In the genomic region with DNA sequence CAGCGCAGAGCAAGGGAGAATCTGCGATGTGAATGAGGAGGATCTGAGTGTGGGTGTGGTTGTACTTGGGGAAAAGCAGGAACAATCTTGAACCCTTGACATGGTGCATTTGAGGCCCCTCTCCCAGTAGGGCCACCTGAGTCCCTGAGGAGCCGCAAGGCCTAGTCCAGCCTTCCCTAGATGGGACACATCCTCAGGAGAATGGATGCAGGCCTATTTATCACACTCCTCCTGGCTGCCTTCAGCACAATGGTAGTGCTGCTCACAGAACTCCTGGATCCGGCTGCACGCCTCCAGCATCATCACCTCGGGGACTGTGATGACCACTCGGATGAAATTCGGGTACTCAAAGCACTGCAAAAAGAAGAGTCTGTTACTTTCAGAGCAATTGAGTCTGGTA, we compare ENCODE assay signal across 1 cellular context.
TF ChIP-seq lines count a peak whose summit lies in the region.

No MANE protein-coding gene starts in this region.

TF ChIP-seq in liver, 16 proteins besides CTCF, POLR2A, EP300 and RAD21 (continued from another document):
- TF ChIP-seq, protein P1, sequence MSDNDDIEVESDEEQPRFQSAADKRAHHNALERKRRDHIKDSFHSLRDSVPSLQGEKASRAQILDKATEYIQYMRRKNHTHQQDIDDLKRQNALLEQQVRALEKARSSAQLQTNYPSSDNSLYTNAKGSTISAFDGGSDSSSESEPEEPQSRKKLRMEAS (IDR thresholded peaks at IDR 0.05): no peak
- TF ChIP-seq, protein P2, sequence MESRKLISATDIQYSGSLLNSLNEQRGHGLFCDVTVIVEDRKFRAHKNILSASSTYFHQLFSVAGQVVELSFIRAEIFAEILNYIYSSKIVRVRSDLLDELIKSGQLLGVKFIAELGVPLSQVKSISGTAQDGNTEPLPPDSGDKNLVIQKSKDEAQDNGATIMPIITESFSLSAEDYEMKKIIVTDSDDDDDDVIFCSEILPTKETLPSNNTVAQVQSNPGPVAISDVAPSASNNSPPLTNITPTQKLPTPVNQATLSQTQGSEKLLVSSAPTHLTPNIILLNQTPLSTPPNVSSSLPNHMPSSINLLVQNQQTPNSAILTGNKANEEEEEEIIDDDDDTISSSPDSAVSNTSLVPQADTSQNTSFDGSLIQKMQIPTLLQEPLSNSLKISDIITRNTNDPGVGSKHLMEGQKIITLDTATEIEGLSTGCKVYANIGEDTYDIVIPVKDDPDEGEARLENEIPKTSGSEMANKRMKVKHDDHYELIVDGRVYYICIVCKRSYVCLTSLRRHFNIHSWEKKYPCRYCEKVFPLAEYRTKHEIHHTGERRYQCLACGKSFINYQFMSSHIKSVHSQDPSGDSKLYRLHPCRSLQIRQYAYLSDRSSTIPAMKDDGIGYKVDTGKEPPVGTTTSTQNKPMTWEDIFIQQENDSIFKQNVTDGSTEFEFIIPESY (IDR thresholded peaks at IDR 0.05): no peak
- TF ChIP-seq NR2F2 (IDR thresholded peaks at IDR 0.05) (no peak), JUND (IDR thresholded peaks at IDR 0.05) (no peak), YY1 (IDR thresholded peaks at IDR 0.05) (no peak), FOXA2 (IDR thresholded peaks at IDR 0.05) (no peak), EGR1 (IDR thresholded peaks at IDR 0.05; ENCODE audit: low read depth in 2 of 2) (no peak), GABPA (IDR thresholded peaks at IDR 0.05 in 1 of 2, conservative IDR thresholded peaks at IDR 0.05 in 1 of 2) (no peak), HNF4A (conservative IDR thresholded peaks at IDR 0.05) (no peak), TAF1 (conservative IDR thresholded peaks at IDR 0.05) (no peak), FOXA1 (IDR thresholded peaks at IDR 0.05) (no peak), HNF4G (IDR thresholded peaks at IDR 0.05) (no peak)
- TF ChIP-seq, protein P3, sequence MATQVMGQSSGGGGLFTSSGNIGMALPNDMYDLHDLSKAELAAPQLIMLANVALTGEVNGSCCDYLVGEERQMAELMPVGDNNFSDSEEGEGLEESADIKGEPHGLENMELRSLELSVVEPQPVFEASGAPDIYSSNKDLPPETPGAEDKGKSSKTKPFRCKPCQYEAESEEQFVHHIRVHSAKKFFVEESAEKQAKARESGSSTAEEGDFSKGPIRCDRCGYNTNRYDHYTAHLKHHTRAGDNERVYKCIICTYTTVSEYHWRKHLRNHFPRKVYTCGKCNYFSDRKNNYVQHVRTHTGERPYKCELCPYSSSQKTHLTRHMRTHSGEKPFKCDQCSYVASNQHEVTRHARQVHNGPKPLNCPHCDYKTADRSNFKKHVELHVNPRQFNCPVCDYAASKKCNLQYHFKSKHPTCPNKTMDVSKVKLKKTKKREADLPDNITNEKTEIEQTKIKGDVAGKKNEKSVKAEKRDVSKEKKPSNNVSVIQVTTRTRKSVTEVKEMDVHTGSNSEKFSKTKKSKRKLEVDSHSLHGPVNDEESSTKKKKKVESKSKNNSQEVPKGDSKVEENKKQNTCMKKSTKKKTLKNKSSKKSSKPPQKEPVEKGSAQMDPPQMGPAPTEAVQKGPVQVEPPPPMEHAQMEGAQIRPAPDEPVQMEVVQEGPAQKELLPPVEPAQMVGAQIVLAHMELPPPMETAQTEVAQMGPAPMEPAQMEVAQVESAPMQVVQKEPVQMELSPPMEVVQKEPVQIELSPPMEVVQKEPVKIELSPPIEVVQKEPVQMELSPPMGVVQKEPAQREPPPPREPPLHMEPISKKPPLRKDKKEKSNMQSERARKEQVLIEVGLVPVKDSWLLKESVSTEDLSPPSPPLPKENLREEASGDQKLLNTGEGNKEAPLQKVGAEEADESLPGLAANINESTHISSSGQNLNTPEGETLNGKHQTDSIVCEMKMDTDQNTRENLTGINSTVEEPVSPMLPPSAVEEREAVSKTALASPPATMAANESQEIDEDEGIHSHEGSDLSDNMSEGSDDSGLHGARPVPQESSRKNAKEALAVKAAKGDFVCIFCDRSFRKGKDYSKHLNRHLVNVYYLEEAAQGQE (IDR thresholded peaks at IDR 0.05): no peak
